8 cellular contexts compared by ENCODE assay signal in genomic region chr11:64319421-64319761, GRCh38. TPM values are rescaled to one million over a fixed set of nuclear protein-coding genes. Genes with fewer than 3 reads are reported as not detected.
DNase-seq lines count a peak whose midpoint lies in the region; ATAC-seq and TF ChIP-seq lines count a peak whose summit lies in the region.

No MANE protein-coding gene starts in this region.

- peaks cover 6% of the 10 kb centered on the region for H3K4me1 ChIP-seq in iPS-18a (ENCODE audit: control insufficient read depth, low read depth, low read length)
- H3K4me1 ChIP-seq in subcutaneous abdominal adipose tissue (ENCODE audit: control insufficient read depth in 5 of 5, insufficient read depth in 5 of 5, low read length in 5 of 5): peaks cover 0 to 36% (median 23%) of the 10 kb centered on the region in 5 donors

- H3K27me3 ChIP-seq in iPS-18a (ENCODE audit: control insufficient read depth, insufficient read depth, low read length): no peaks in the 10 kb centered on the region
- no peaks in the 10 kb centered on the region for H3K27me3 ChIP-seq in subcutaneous abdominal adipose tissue (ENCODE audit: control insufficient read depth in 5 of 5, insufficient read depth in 4 of 5, low read length in 5 of 5)

- no peak for ATAC-seq in activated CD4-positive, alpha-beta T cell treated with anti-CD3 and anti-CD28 coated beads for 36 hours
- ATAC-seq in activated CD8-positive, alpha-beta T cell treated with anti-CD3 and anti-CD28 coated beads for 36 hours: no peak
- ATAC-seq in omental fat pad (ENCODE audit: low FRiP score): no peak

- peak overlapping the region; percentile 92 for H3K9ac ChIP-seq in iPS-18a (ENCODE audit: low read length)
- peak overlapping the region in 3 of 5 donors; percentile 38 to 69 (median 60) for H3K9ac ChIP-seq in subcutaneous abdominal adipose tissue (ENCODE audit: low read length in 5 of 5)

- H3K27ac ChIP-seq in iPS-18a (ENCODE audit: low read length) (peak overlapping the region; percentile 12), subcutaneous abdominal adipose tissue (ENCODE audit: low read depth, low read length) (peak overlapping the region; percentile 85)

- H3K4me3 ChIP-seq in iPS-18a (ENCODE audit: low read length) (peak overlapping the region; percentile 98), subcutaneous abdominal adipose tissue (ENCODE audit: low read depth in 1 of 5, low read length in 5 of 5) (peak overlapping the region in 2 of 5 donors; percentile 88 to 91)

- peak overlapping the region; percentile 97 for H3K4me3 Mint-ChIP-seq in activated CD4-positive, alpha-beta T cell treated with anti-CD3 and anti-CD28 coated beads for 36 hours
- H3K4me3 Mint-ChIP-seq in activated CD8-positive, alpha-beta T cell treated with anti-CD3 and anti-CD28 coated beads for 36 hours: peak overlapping the region; percentile 94

- intact Hi-C loops in activated CD4-positive, alpha-beta T cell treated with anti-CD3 and anti-CD28 coated beads for 36 hours (cut with DNase I, micrococcal nuclease): loop anchor here (2.0 to 5.0 kb wide), 4 partner anchors 38 to 1592 kb away; partner anchors contain the start of genes HNRNPUL2 (in 1 of the 2), MARK2 (in 1 of the 2), OTUB1 (in 1 of the 2) and RPS6KA4 (in 1 of the 2)
- intact Hi-C loops in activated CD8-positive, alpha-beta T cell treated with anti-CD3 and anti-CD28 coated beads for 36 hours (cut with micrococcal nuclease): no loop called here

- H3K27me3 Mint-ChIP-seq in activated CD4-positive, alpha-beta T cell treated with anti-CD3 and anti-CD28 coated beads for 36 hours: no peaks in the 10 kb centered on the region
- no peaks in the 10 kb centered on the region for H3K27me3 Mint-ChIP-seq in activated CD8-positive, alpha-beta T cell treated with anti-CD3 and anti-CD28 coated beads for 36 hours

- POLR2A ChIA-PET in activated CD4-positive, alpha-beta T cell treated with anti-CD3 and anti-CD28 coated beads for 36 hours (lab: Charles Lee): no interaction called here
- POLR2A ChIA-PET in activated CD8-positive, alpha-beta T cell treated with anti-CD3 and anti-CD28 coated beads for 36 hours (lab: Charles Lee): interaction anchor here (0.6 to 4.1 kb wide), 3 partner anchors 11 to 504 kb away, joined by 3 to 29 read pairs (median 3); no protein-coding TSS in a partner anchor

- H3K9me3 ChIP-seq in iPS-18a (ENCODE audit: control insufficient read depth, low read depth, low read length) (no peaks in the 10 kb centered on the region), subcutaneous abdominal adipose tissue (ENCODE audit: control insufficient read depth in 5 of 5, low read length in 5 of 5) (no peaks in the 10 kb centered on the region)

- H3K36me3 Mint-ChIP-seq in activated CD4-positive, alpha-beta T cell treated with anti-CD3 and anti-CD28 coated beads for 36 hours (ENCODE audit: low read depth): peaks cover 33% of the 10 kb centered on the region
- H3K36me3 Mint-ChIP-seq in activated CD8-positive, alpha-beta T cell treated with anti-CD3 and anti-CD28 coated beads for 36 hours (ENCODE audit: low read depth): peaks cover 47% of the 10 kb centered on the region

- no peak for TF ChIP-seq CTCF in activated CD8-positive, alpha-beta T cell treated with anti-CD3 and anti-CD28 coated beads for 36 hours (IDR thresholded peaks at IDR 0.05)
- TF ChIP-seq CTCF in omental fat pad (IDR thresholded peaks at IDR 0.05): no peak

- peaks cover 24% of the 10 kb centered on the region for H3K36me3 ChIP-seq in iPS-18a (ENCODE audit: control insufficient read depth, low read depth, low read length)
- H3K36me3 ChIP-seq in subcutaneous abdominal adipose tissue (ENCODE audit: control insufficient read depth in 5 of 5, insufficient read depth in 5 of 5, low read length in 5 of 5): peaks cover 0 to 53% (median 41%) of the 10 kb centered on the region in 5 donors

- H3K9me3 Mint-ChIP-seq in activated CD4-positive, alpha-beta T cell treated with anti-CD3 and anti-CD28 coated beads for 36 hours (ENCODE audit: low read depth): no peaks in the 10 kb centered on the region
- no peaks in the 10 kb centered on the region for H3K9me3 Mint-ChIP-seq in activated CD8-positive, alpha-beta T cell treated with anti-CD3 and anti-CD28 coated beads for 36 hours

- DNase-seq in activated CD4-positive, alpha-beta T cell treated with anti-CD3 and anti-CD28 coated beads for 36 hours: no peak
- DNase-seq in activated CD4-positive, alpha-beta T cell treated with anti-CD3 and anti-CD28 coated beads for 48 hours: no peak
- DNase-seq in activated CD8-positive, alpha-beta T cell treated with anti-CD3 and anti-CD28 coated beads for 36 hours: no peak
- DNase-seq in nucleus accumbens (lab: John Stamatoyannopoulos, UW) (no peak), omental fat pad (ENCODE audit: low spot score) (no peak), middle frontal gyrus (ENCODE audit: extremely low spot score, low spot score) (no peak)

- peak overlapping the region; percentile 86 for H3K27ac Mint-ChIP-seq in activated CD4-positive, alpha-beta T cell treated with anti-CD3 and anti-CD28 coated beads for 36 hours
- peak overlapping the region; percentile 88 for H3K27ac Mint-ChIP-seq in activated CD8-positive, alpha-beta T cell treated with anti-CD3 and anti-CD28 coated beads for 36 hours

- CTCF ChIA-PET in activated CD4-positive, alpha-beta T cell treated with anti-CD3 and anti-CD28 coated beads for 36 hours (lab: Charles Lee): interaction anchor here (0.8 kb wide), 1 partner anchor 113 kb away, joined by 3 read pairs; the partner anchor contains the start of gene FERMT3
- CTCF ChIA-PET in activated CD8-positive, alpha-beta T cell treated with anti-CD3 and anti-CD28 coated beads for 36 hours (lab: Charles Lee): interaction anchor here (4.6 kb wide), 1 partner anchor 13 kb away, joined by 75 read pairs; no protein-coding TSS in a partner anchor

- peaks cover 25% of the 10 kb centered on the region for H3K4me1 Mint-ChIP-seq in activated CD4-positive, alpha-beta T cell treated with anti-CD3 and anti-CD28 coated beads for 36 hours
- H3K4me1 Mint-ChIP-seq in activated CD8-positive, alpha-beta T cell treated with anti-CD3 and anti-CD28 coated beads for 36 hours (ENCODE audit: low read depth): peaks cover 21% of the 10 kb centered on the region

RNA-seq across cellular contexts. Expression of gene PRDX5, which starts 1.5 kb away (rescaled TPM):
- total RNA-seq in activated CD4-positive, alpha-beta T cell treated with anti-CD3 and anti-CD28 coated beads for 36 hours: 100 to 1,000 TPM; 110 to 142 TPM
- 100 to 1,000 TPM; 103 to 105 TPM for total RNA-seq in activated CD8-positive, alpha-beta T cell treated with anti-CD3 and anti-CD28 coated beads for 36 hours
- total RNA-seq in omental fat pad: 100 to 1,000 TPM; 174 to 263 (median 238) TPM

RNA-seq across cellular contexts. Expression of gene TRMT112, which starts 2.0 kb away (rescaled TPM):
- 100 to 1,000 TPM; 185 to 243 TPM for total RNA-seq in activated CD4-positive, alpha-beta T cell treated with anti-CD3 and anti-CD28 coated beads for 36 hours
- 100 to 1,000 TPM; 197 TPM for total RNA-seq in activated CD8-positive, alpha-beta T cell treated with anti-CD3 and anti-CD28 coated beads for 36 hours
- total RNA-seq in omental fat pad: 100 to 1,000 TPM; 180 to 263 (median 215) TPM

RNA-seq across cellular contexts. Expression of gene ESRRA, which starts 14.1 kb away (rescaled TPM):
- 10 to 100 TPM; 19.0 to 29.6 TPM for total RNA-seq in activated CD4-positive, alpha-beta T cell treated with anti-CD3 and anti-CD28 coated beads for 36 hours
- 10 to 100 TPM; 37.5 to 42.4 TPM for total RNA-seq in activated CD8-positive, alpha-beta T cell treated with anti-CD3 and anti-CD28 coated beads for 36 hours
- 10 to 100 TPM; 32.1 to 50.8 (median 44.6) TPM for total RNA-seq in omental fat pad

RNA-seq across cellular contexts. Expression of gene CATSPERZ, which starts 19.2 kb away (rescaled TPM):
- under 1 TPM in 1 of 2 experiments, not detected in 1; 0.39 TPM for total RNA-seq in activated CD4-positive, alpha-beta T cell treated with anti-CD3 and anti-CD28 coated beads for 36 hours
- total RNA-seq in activated CD8-positive, alpha-beta T cell treated with anti-CD3 and anti-CD28 coated beads for 36 hours: under 1 TPM in 1 of 2 experiments, not detected in 1; 0.52 TPM
- not detected for total RNA-seq in omental fat pad

RNA-seq across cellular contexts. Expression of gene CCDC88B, which starts 20.6 kb away (rescaled TPM):
- 10 to 100 TPM; 58.4 to 71.3 TPM for total RNA-seq in activated CD4-positive, alpha-beta T cell treated with anti-CD3 and anti-CD28 coated beads for 36 hours
- total RNA-seq in activated CD8-positive, alpha-beta T cell treated with anti-CD3 and anti-CD28 coated beads for 36 hours: 10 to 100 TPM; 65.8 to 76.1 TPM
- 10 to 100 TPM in 2 of 4 donors, 1 to 10 TPM in 2; 6.2 to 24.1 (median 10.3) TPM for total RNA-seq in omental fat pad
